Comparison of ENCODE assay signal across 19 cellular contexts in the genomic region with DNA sequence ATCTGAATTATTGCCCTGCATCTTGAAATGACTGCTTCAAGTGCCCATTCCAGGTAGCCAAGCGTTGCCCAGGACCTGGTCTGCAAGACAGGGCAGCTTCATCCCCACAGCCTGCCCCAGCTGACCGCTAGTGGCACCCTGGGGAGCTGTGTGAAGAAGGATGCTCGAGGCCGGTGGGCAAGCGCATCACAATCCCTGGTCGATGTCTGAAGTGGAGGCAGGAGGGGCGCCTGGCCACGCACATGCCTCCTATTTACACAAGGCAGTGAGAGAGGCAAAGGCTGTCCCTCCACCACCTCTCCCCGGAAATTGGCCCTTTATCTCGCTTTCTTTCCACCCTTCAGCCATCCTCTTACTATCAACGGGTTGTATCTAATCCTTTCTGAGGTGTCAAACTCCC.
"Had no signal": no experiment of that assay in that cellular context is flagged by ENCODE, and none has a peak within 500 bp of the region (broad histone marks: within the 10 kb centered on the region; RNA-seq: fewer than 3 reads in every experiment).

No MANE protein-coding gene starts in this region.

- FAIRE-seq: astrocyte, pancreas, urothelium cell line had no signal

- H3K27ac ChIP-seq: colonic mucosa, esophagus squamous epithelium, heart right ventricle, pancreas, psoas muscle, right atrium auricular region, tibial artery had no signal

- H3K36me3 ChIP-seq: colonic mucosa, esophagus squamous epithelium, heart right ventricle, pancreas, right atrium auricular region, tibial artery had no signal

- H3K9me3 ChIP-seq: colonic mucosa, esophagus squamous epithelium, pancreas, psoas muscle, right atrium auricular region, tibial artery had no signal

- ATAC-seq: heart right ventricle; left cardiac atrium; natural killer cell treated with Interleukin-12 subunit alpha and Interleukin-12 subunit beta and Interleukin-15 and Interleukin-18, amount 100 ng/mL, for 72 hours; pancreas; psoas muscle had no signal

- H3K4me1 ChIP-seq: colonic mucosa, esophagus squamous epithelium, heart right ventricle, pancreas, psoas muscle, right atrium auricular region, tibial artery had no signal

- H3K4me3 ChIP-seq: colonic mucosa, esophagus squamous epithelium, heart right ventricle, pancreas, psoas muscle, right atrium auricular region, tibial artery had no signal

- DNase-seq: activated CD4-positive, alpha-beta T cell treated with anti-CD3 and anti-CD28 coated beads for 48 hours; activated CD4-positive, CD25-positive, alpha-beta regulatory T cell; activated naive CD4-positive, alpha-beta T cell treated with Interleukin-2 at 50 U/mL for 16 hours; activated naive CD8-positive, alpha-beta T cell treated with anti-CD3 and anti-CD28 coated beads for 36 hours; activated T-cell treated with anti-CD3 and anti-CD28 coated beads, Interleukin-2, amount 50 U/mL, for 48 hours; colonic mucosa; esophagus squamous epithelium; heart right ventricle; islet precursor cell; left cardiac atrium; pancreas; psoas muscle; stimulated activated CD4-positive, alpha-beta T cell treated with anti-CD3 and anti-CD28 coated beads, Interleukin-12 subunit alpha, Interleukin-12 subunit beta, amount 100 ng/mL, for 4 hours; stimulated activated naive CD8-positive, alpha-beta T cell treated with anti-CD3 and anti-CD28 coated beads, Interleukin-15, amount 100 ng/mL, for 72 hours; tibial artery had no signal

- H3K27me3 ChIP-seq: colonic mucosa, pancreas, right atrium auricular region had no signal
